Comparison of ENCODE assay signal across 8 cellular contexts in the genomic region with DNA sequence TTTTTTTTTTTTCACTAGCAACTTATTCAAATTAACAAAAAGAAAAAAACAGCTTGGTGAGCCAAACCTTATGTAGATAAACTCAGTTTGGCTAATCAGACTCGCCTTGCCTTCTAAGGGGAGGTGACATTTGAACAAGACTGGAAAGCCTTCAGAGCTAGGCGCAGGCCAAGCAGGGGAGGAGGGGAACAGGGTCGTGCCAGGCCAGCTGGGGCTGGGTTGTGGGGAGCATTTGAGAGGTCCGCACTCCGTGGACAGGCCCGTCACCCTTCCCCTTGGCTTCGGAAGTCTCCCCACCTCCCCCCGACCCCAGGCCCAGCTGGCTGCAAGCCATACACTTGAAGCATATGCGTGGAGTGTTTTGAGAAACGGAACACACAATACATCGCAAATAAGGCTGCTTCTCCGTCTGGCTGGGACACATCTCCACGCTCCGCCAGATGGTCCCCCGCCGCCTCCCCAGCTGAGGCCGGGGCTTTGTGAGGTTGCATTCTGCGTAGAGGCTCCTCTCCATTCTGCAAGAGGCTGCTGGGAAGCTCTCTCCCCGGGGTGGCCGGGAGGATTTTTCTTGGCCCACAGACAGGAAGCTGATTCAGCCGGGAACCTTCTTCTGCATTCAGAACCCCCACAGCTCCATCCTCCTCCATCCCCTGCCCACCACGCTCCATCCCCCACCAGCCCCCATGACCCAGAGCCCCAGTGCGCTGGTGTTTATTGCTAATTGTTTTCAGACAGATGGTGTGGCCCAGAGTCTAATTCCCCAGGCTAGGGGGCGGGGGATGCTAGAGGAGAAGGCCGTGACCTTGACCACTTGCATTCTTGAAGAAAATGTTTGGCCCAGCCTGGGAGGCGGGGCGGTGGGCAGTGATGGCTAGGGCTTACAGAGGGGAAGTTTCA.
DNase-seq lines count a peak whose midpoint lies in the region; ATAC-seq and TF ChIP-seq lines count a peak whose summit lies in the region.

No MANE protein-coding gene starts in this region.

- H3F3A ChIP-seq in PC-9 (ENCODE audit: insufficient read depth, low read depth) = no peaks in the 10 kb centered on the region

- H4K20me1 ChIP-seq in PC-9 (ENCODE audit: insufficient read depth) = no peaks in the 10 kb centered on the region

- H3K36me3 ChIP-seq in thyroid gland (no peaks in the 10 kb centered on the region), PC-9 (ENCODE audit: low read depth) (no peaks in the 10 kb centered on the region)

- H3K4me1 ChIP-seq in thyroid gland (peaks cover 3 to 18% of the 10 kb centered on the region in 2 donors), PC-9 (replicated peaks; ENCODE audit: insufficient read depth) (no peaks in the 10 kb centered on the region; the same call in 1 of the 2 replicates)

- no TSS peak for BruUV-seq in PC-9 (replicated peaks; lab: Mats Ljungman, UMichigan)

- intact Hi-C loops in thyroid gland (cut with DNase I) = no loop called here
- intact Hi-C loops in PC-9 (cut with micrococcal nuclease; ENCODE audit: unreplicated experiment) = no loop called here

- H3K9me3 ChIP-seq in thyroid gland (no peaks in the 10 kb centered on the region), PC-9 (ENCODE audit: insufficient read depth, low read depth) (no peaks in the 10 kb centered on the region)

- no peaks in the 10 kb centered on the region for H3K79me2 ChIP-seq in PC-9 (ENCODE audit: low read depth)

- WGBS in thyroid gland, 2 donors = 21 to 22% methylated on average over 21 to 25 of the region's 27 CpGs

- H2AFZ ChIP-seq in PC-9 = no peak overlapping the region

- H3K4me2 ChIP-seq in PC-9 = no peak overlapping the region

- TF ChIP-seq CTCF in thyroid gland (IDR thresholded peaks at IDR 0.05) = no peak
- no peak for TF ChIP-seq CTCF in PC-9 (conservative IDR thresholded peaks at IDR 0.05)

- H3K27me3 ChIP-seq in thyroid gland (no peaks in the 10 kb centered on the region), PC-9 (ENCODE audit: insufficient read depth, low read depth) (no peaks in the 10 kb centered on the region)

- H3K4me3 ChIP-seq in thyroid gland (replicated peaks in 1 of 3) (peak overlapping the region in 1 of 3 donors; percentile 10), PC-9 (no peak overlapping the region)

- DNase-seq in D341Med (ENCODE audit: low spot score) (peak; percentile 91), NCI-H2196 (lab: John Stamatoyannopoulos, UW; ENCODE audit: unreplicated experiment) (peak; percentile 68), cerebellar cortex (ENCODE audit: low spot score) (peak; percentile 75), left lobe of liver (ENCODE audit: low spot score) (peak; percentile 55), thyroid gland (peak; percentile 45 to 56), PC-9 (no peak), NCI-H526 treated with DMSO at 0.1 percent for 48 hours (lab: John Stamatoyannopoulos, UW) (no peak)

- no peaks in the 10 kb centered on the region for H3K9me2 ChIP-seq in PC-9 (ENCODE audit: insufficient read depth)

- peak in 1 of 2 donors; percentile 3 for TF ChIP-seq POLR2A in thyroid gland (IDR thresholded peaks at IDR 0.05)

- POLR2A ChIA-PET in PC-9 (lab: Charles Lee; ENCODE audit: unreplicated experiment) = no interaction called here

- peak overlapping the region; percentile 73 to 90 (median 88) for H3K27ac ChIP-seq in thyroid gland
- H3K27ac ChIP-seq in PC-9 = no peak overlapping the region

- ATAC-seq in left lobe of liver (peak; percentile 74), HG03520 (IDR thresholded peaks at IDR 0.05; ENCODE audit: unreplicated experiment) (no peak)

- CTCF ChIA-PET in PC-9 (lab: Charles Lee) = no interaction called here

Comparison
In these comparisons a context has a peak if more than half of its experiments do, and no peak if none do; other contexts are left out.
1. DNase-seq: peak in D341Med (single experiment), NCI-H2196 (single experiment), cerebellar cortex (single experiment), left lobe of liver (single experiment) and thyroid gland (2 of 2); none in PC-9 (0 of 2) and NCI-H526 treated with DMSO at 0.1 percent for 48 hours (single experiment).